In genomic region chr9:94726495-94727191, GRCh38 we compare ENCODE assay signal across 8 cellular contexts. TPM values are rescaled to one million over a fixed set of nuclear protein-coding genes. Genes with fewer than 3 reads are reported as not detected.
DNase-seq lines count a peak whose midpoint lies in the region; ATAC-seq and FAIRE-seq lines count a peak whose summit lies in the region.

AOPEP (plus strand) TSS chr9:94726699; CDS start chr9:94759784, 33,085 bp downstream.

- peak within 1 kb of the TSS; percentile 90 to 92 for H3K18ac ChIP-seq in mesenchymal stem cell (ENCODE audit: low read depth in 1 of 2, low read length in 2 of 2)

- peaks cover 20% of the 10 kb centered on the region for H3K79me1 ChIP-seq in mesenchymal stem cell (replicated peaks; ENCODE audit: low read length, poor library complexity, severe bottlenecking)

- H3K4me3 Mint-ChIP-seq in activated CD8-positive, alpha-beta memory T cell treated with anti-CD3 and anti-CD28 coated beads, Interleukin-2, amount 10 ng/mL, durations not matched to agents 7 days and 5 days: peak within 1 kb of the TSS; percentile 94

- no peaks in the 10 kb centered on the region for H3K36me3 Mint-ChIP-seq in activated CD8-positive, alpha-beta memory T cell treated with anti-CD3 and anti-CD28 coated beads, Interleukin-2, amount 10 ng/mL, durations not matched to agents 7 days and 5 days

- ATAC-seq in GM21367 (IDR thresholded peaks at IDR 0.05; ENCODE audit: unreplicated experiment): peak; percentile 89
- ATAC-seq in activated CD8-positive, alpha-beta memory T cell treated with anti-CD3 and anti-CD28 coated beads, Interleukin-2, amount 10 ng/mL, durations not matched to agents 7 days and 5 days: peak; percentile 99

- peaks cover 7% of the 10 kb centered on the region for H3K4me1 ChIP-seq in endocrine pancreas (ENCODE audit: control insufficient read depth, insufficient read depth, low read length)
- peaks cover 4% of the 10 kb centered on the region for H3K4me1 ChIP-seq in mesenchymal stem cell (ENCODE audit: control insufficient read depth, insufficient read depth, low read depth, low read length)

- peak within 1 kb of the TSS; percentile 94 for H2BK15ac ChIP-seq in mesenchymal stem cell (ENCODE audit: low read depth, poor library complexity, severe bottlenecking)

- H3K27ac Mint-ChIP-seq in activated CD8-positive, alpha-beta memory T cell treated with anti-CD3 and anti-CD28 coated beads, Interleukin-2, amount 10 ng/mL, durations not matched to agents 7 days and 5 days: peak within 1 kb of the TSS; percentile 98

- H3K36me3 ChIP-seq in endocrine pancreas (ENCODE audit: control insufficient read depth, insufficient read depth, low read length) (no peaks in the 10 kb centered on the region), mesenchymal stem cell (ENCODE audit: control insufficient read depth in 1 of 2, insufficient read depth in 2 of 2, low read depth in 1 of 2, low read length in 2 of 2) (no peaks in the 10 kb centered on the region)

- H3K4me2 ChIP-seq in mesenchymal stem cell (ENCODE audit: low read length, poor library complexity, severe bottlenecking): peak within 1 kb of the TSS; percentile 92

- CTCF ChIA-PET in activated CD8-positive, alpha-beta memory T cell treated with anti-CD3 and anti-CD28 coated beads, Interleukin-2, amount 10 ng/mL, durations not matched to agents 7 days and 5 days (lab: Charles Lee): interaction anchor here (0.8 to 1.7 kb wide), 3 partner anchors 45 to 401 kb away, joined by 3 to 10 read pairs (median 4); no protein-coding TSS in a partner anchor

- FAIRE-seq in HTR-8/SVneo (lab: Jason Lieb, UNC): no peak

- H3K9ac ChIP-seq in endocrine pancreas (ENCODE audit: control insufficient read depth, insufficient read depth, low read length): peak within 1 kb of the TSS; percentile 90
- H3K9ac ChIP-seq in mesenchymal stem cell (ENCODE audit: low read length): peak within 1 kb of the TSS; percentile 99

- peaks cover 12% of the 10 kb centered on the region for H3K4me1 Mint-ChIP-seq in activated CD8-positive, alpha-beta memory T cell treated with anti-CD3 and anti-CD28 coated beads, Interleukin-2, amount 10 ng/mL, durations not matched to agents 7 days and 5 days

- H3K4me3 ChIP-seq in endocrine pancreas (ENCODE audit: control insufficient read depth, insufficient read depth, low read length) (peak within 1 kb of the TSS; percentile 87), mesenchymal stem cell (ENCODE audit: insufficient read depth in 1 of 2, low read depth in 1 of 2, low read length in 2 of 2) (peak within 1 kb of the TSS; percentile 94 to 99)

- peak within 1 kb of the TSS; percentile 97 for H4K91ac ChIP-seq in mesenchymal stem cell (ENCODE audit: low read length)

- DNase-seq in COLO829 (ENCODE audit: low spot score) (peak; percentile 98), HTR-8/SVneo (ENCODE audit: insufficient read length, low spot score) (peak; percentile 97), NOMO-1 treated with dmso at 0.1 percent for 144 hours (lab: John Stamatoyannopoulos, UW; ENCODE audit: unreplicated experiment) (peak; percentile 93), mesenchymal stem cell (peak; percentile 93)
- DNase-seq in activated CD8-positive, alpha-beta memory T cell treated with anti-CD3 and anti-CD28 coated beads, Interleukin-2, amount 10 ng/mL, durations not matched to agents 7 days and 5 days: peak; percentile 99
- DNase-seq in stimulated activated CD8-positive, alpha-beta memory T cell treated with anti-CD3 and anti-CD28 coated beads, Interleukin-12 subunit alpha, Interleukin-12 subunit beta, amount 100 ng/mL, for 4 hours (ENCODE audit: low read depth): peak; percentile 99

- peak within 1 kb of the TSS; percentile 31 to 77 for H2BK12ac ChIP-seq in mesenchymal stem cell (ENCODE audit: low read length in 2 of 2)

- no peaks in the 10 kb centered on the region for H3K9me3 Mint-ChIP-seq in activated CD8-positive, alpha-beta memory T cell treated with anti-CD3 and anti-CD28 coated beads, Interleukin-2, amount 10 ng/mL, durations not matched to agents 7 days and 5 days (ENCODE audit: low read depth)

- WGBS in mesenchymal stem cell: under 1% methylated on average over 49 of the region's 52 CpGs

- H2AK5ac ChIP-seq in mesenchymal stem cell (ENCODE audit: low read length, severe bottlenecking): no peak within 1 kb of the TSS

- no peaks in the 10 kb centered on the region for H3K9me3 ChIP-seq in endocrine pancreas (ENCODE audit: control insufficient read depth, low read length)
- H3K9me3 ChIP-seq in mesenchymal stem cell (ENCODE audit: control insufficient read depth, low read length): no peaks in the 10 kb centered on the region

- H3K27ac ChIP-seq in mesenchymal stem cell (ENCODE audit: low read length, poor library complexity, severe bottlenecking): peak within 1 kb of the TSS; percentile 28

- peak within 1 kb of the TSS; percentile 99 for H2AFZ ChIP-seq in mesenchymal stem cell (ENCODE audit: low read depth, low read length)

- H3K27me3 ChIP-seq in endocrine pancreas (ENCODE audit: control insufficient read depth, insufficient read depth, low read length) (no peaks in the 10 kb centered on the region), mesenchymal stem cell (ENCODE audit: control insufficient read depth in 1 of 2, insufficient read depth in 1 of 2, low read length in 2 of 2) (no peaks in the 10 kb centered on the region)

- peak within 1 kb of the TSS in 1 of 2 experiments; percentile 86 for H3K14ac ChIP-seq in mesenchymal stem cell (ENCODE audit: low read length in 2 of 2)

- peak within 1 kb of the TSS; percentile 49 for H2BK120ac ChIP-seq in mesenchymal stem cell (ENCODE audit: low read depth, low read length)

- H3K23ac ChIP-seq in mesenchymal stem cell (ENCODE audit: low read length in 2 of 2): peak within 1 kb of the TSS; percentile 16 to 60

- no peaks in the 10 kb centered on the region for H3K27me3 Mint-ChIP-seq in activated CD8-positive, alpha-beta memory T cell treated with anti-CD3 and anti-CD28 coated beads, Interleukin-2, amount 10 ng/mL, durations not matched to agents 7 days and 5 days

- peak within 1 kb of the TSS; percentile 59 for H2BK5ac ChIP-seq in mesenchymal stem cell (ENCODE audit: low read depth, low read length, poor library complexity, severe bottlenecking)

- peak within 1 kb of the TSS; percentile 85 to 91 for H3K4ac ChIP-seq in mesenchymal stem cell (ENCODE audit: low read depth in 1 of 2, low read length in 2 of 2)

- peak within 1 kb of the TSS; percentile 100 for H4K8ac ChIP-seq in mesenchymal stem cell (ENCODE audit: low read length)

RNA-seq across cellular contexts. Expression of gene AOPEP, which starts in this region (rescaled TPM):
- 10 to 100 TPM in 1 of 2 experiments, 1 to 10 TPM in 1; 9.8 to 13.7 TPM for total RNA-seq in activated CD8-positive, alpha-beta memory T cell treated with anti-CD3 and anti-CD28 coated beads, Interleukin-2, amount 10 ng/mL, durations not matched to agents 7 days and 5 days
- 11.8 TPM for polyA plus RNA-seq in mesenchymal stem cell (2013, experiment 1 of 2)
- 10.9 TPM for polyA plus RNA-seq in mesenchymal stem cell (2013, experiment 2 of 2)

Comparison
In these comparisons a context has a peak if more than half of its experiments do, and no peak if none do; other contexts are left out.
1. Peak in every context shown above with its lines: DNase-seq, ATAC-seq, H3K4me3 ChIP-seq and H3K27ac ChIP-seq.